In the genomic region with DNA sequence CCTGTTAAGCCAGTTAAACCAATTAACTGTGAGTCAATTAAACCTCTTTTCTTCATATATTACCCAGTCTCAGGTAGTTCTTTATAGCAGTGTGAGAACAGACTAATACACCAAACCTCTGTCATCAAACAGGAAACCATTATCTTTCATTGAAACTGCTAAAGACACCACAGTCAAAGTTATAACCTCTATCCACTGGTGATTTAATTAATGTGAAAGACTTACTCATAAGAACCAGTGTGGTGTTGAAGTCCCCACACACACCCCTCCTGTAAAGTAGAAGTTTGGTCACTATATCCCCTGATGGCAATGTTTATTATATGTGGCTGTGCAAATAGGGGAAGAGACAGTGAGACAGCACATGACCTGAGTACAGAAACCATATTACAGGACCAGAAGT, we compare ENCODE assay signal across 41 cellular contexts.
"Had no signal": no experiment of that assay in that cellular context is flagged by ENCODE, and none has a peak within 500 bp of the region (broad histone marks: within the 10 kb centered on the region; RNA-seq: fewer than 3 reads in every experiment).

No MANE protein-coding gene starts in this region.

- H3K4me3 Mint-ChIP-seq: activated naive CD4-positive, alpha-beta T cell treated with anti-CD3 and anti-CD28 coated beads for 36 hours; activated naive CD4-positive, alpha-beta T cell treated with anti-CD3 and anti-CD28 coated beads, Interleukin-2, amount 10 ng/mL, durations not matched to agents 7 days and 5 days; activated naive CD4-positive, alpha-beta T cell treated with anti-CD3 and anti-CD28 coated beads, Interleukin-2, amount 50 U/mL, for 24 hours; activated naive CD8-positive, alpha-beta T cell; activated naive CD8-positive, alpha-beta T cell treated with anti-CD3 and anti-CD28 coated beads for 36 hours; activated naive CD8-positive, alpha-beta T cell treated with anti-CD3 and anti-CD28 coated beads, Interleukin-2, amount 10 ng/mL, durations not matched to agents 7 days and 5 days; activated naive CD8-positive, alpha-beta T cell treated with anti-CD3 and anti-CD28 coated beads, Interleukin-2, amount 50 U/mL, for 24 hours; activated T-cell treated with anti-CD3 and anti-CD28 coated beads, Interleukin-2, amount 50 U/mL, for 24 hours; activated T-cell treated with anti-CD3 and anti-CD28 coated beads, Interleukin-2, amount 50 U/mL, for 4 hours; activated T-cell treated with anti-CD3 and anti-CD28 coated beads, Interleukin-2, amount 50 U/mL, for 72 hours; activated T-helper 1 cell treated with anti-CD3 and anti-CD28 coated beads, Interleukin-12 subunit alpha, Interleukin-12 subunit beta, Interleukin-2, Interleukin-4 antibody, amounts not matched to agents 30 ng/mL and 10 ng/mL and 1 ng/mL, durations not matched to agents 14 hours and 24 hours and 36 hours; activated T-helper 17 cell treated with anti-CD3 and anti-CD28 coated beads, Interleukin-2, amount 50 U/mL, for 72 hours; brain; central memory CD8-positive, alpha-beta T cell had no signal

- H3K4me3 ChIP-seq: adrenal gland, ascending aorta, body of pancreas, breast epithelium, cardiac muscle cell had no signal

- H3K27me3 Mint-ChIP-seq: activated naive CD4-positive, alpha-beta T cell treated with anti-CD3 and anti-CD28 coated beads, Interleukin-2, amount 10 ng/mL, durations not matched to agents 7 days and 5 days; activated naive CD4-positive, alpha-beta T cell treated with anti-CD3 and anti-CD28 coated beads, Interleukin-2, amount 50 U/mL, for 24 hours; activated naive CD8-positive, alpha-beta T cell; activated naive CD8-positive, alpha-beta T cell treated with anti-CD3 and anti-CD28 coated beads for 36 hours; activated naive CD8-positive, alpha-beta T cell treated with anti-CD3 and anti-CD28 coated beads, Interleukin-2, amount 10 ng/mL, durations not matched to agents 7 days and 5 days; activated naive CD8-positive, alpha-beta T cell treated with anti-CD3 and anti-CD28 coated beads, Interleukin-2, amount 50 U/mL, for 24 hours; activated T-cell treated with anti-CD3 and anti-CD28 coated beads, Interleukin-2, amount 50 U/mL, for 24 hours; activated T-helper 17 cell treated with anti-CD3 and anti-CD28 coated beads, Interleukin-2, amount 50 U/mL, for 72 hours; central memory CD8-positive, alpha-beta T cell had no signal

- H3K4me1 ChIP-seq: adrenal gland, ascending aorta, body of pancreas, breast epithelium had no signal

- ATAC-seq: activated naive CD4-positive, alpha-beta T cell treated with anti-CD3 and anti-CD28 coated beads, Interleukin-2, amount 50 U/mL, for 72 hours; activated naive CD8-positive, alpha-beta T cell treated with anti-CD3 and anti-CD28 coated beads, Interleukin-2, amount 50 U/mL, for 24 hours; activated T-cell treated with anti-CD3 and anti-CD28 coated beads, Interleukin-2, amount 50 U/mL, for 4 hours; activated T-cell treated with anti-CD3 and anti-CD28 coated beads, Interleukin-2, amount 50 U/mL, for 72 hours; activated T-helper 17 cell treated with anti-CD3 and anti-CD28 coated beads, Interleukin-2, amount 50 U/mL, for 72 hours; body of pancreas had no signal

- H3K9me3 Mint-ChIP-seq: activated naive CD4-positive, alpha-beta T cell treated with anti-CD3 and anti-CD28 coated beads for 36 hours; activated naive CD4-positive, alpha-beta T cell treated with anti-CD3 and anti-CD28 coated beads, Interleukin-2, amount 50 U/mL, for 24 hours; activated naive CD8-positive, alpha-beta T cell treated with anti-CD3 and anti-CD28 coated beads for 36 hours; activated T-cell treated with anti-CD3 and anti-CD28 coated beads, Interleukin-2, amount 50 U/mL, for 24 hours; activated T-cell treated with anti-CD3 and anti-CD28 coated beads, Interleukin-2, amount 50 U/mL, for 4 hours had no signal

- H3K27me3 ChIP-seq: adrenal gland, ascending aorta, body of pancreas, brain microvascular endothelial cell, breast epithelium, cardiac muscle cell had no signal

- H3K27ac ChIP-seq: adrenal gland, ascending aorta, body of pancreas, brain microvascular endothelial cell, breast epithelium, cardiac muscle cell had no signal

- H3K36me3 Mint-ChIP-seq: activated naive CD4-positive, alpha-beta T cell treated with anti-CD3 and anti-CD28 coated beads, Interleukin-2, amount 10 ng/mL, durations not matched to agents 7 days and 5 days; activated naive CD4-positive, alpha-beta T cell treated with anti-CD3 and anti-CD28 coated beads, Interleukin-2, amount 50 U/mL, for 24 hours; activated naive CD4-positive, alpha-beta T cell treated with anti-CD3 and anti-CD28 coated beads, Interleukin-2, amount 50 U/mL, for 72 hours; activated naive CD8-positive, alpha-beta T cell; activated naive CD8-positive, alpha-beta T cell treated with anti-CD3 and anti-CD28 coated beads for 36 hours; activated naive CD8-positive, alpha-beta T cell treated with anti-CD3 and anti-CD28 coated beads, Interleukin-2, amount 10 ng/mL, durations not matched to agents 7 days and 5 days; brain had no signal

- H3K27ac Mint-ChIP-seq: activated naive CD4-positive, alpha-beta T cell treated with anti-CD3 and anti-CD28 coated beads for 36 hours; activated naive CD4-positive, alpha-beta T cell treated with anti-CD3 and anti-CD28 coated beads, Interleukin-2, amount 10 ng/mL, durations not matched to agents 7 days and 5 days; activated naive CD4-positive, alpha-beta T cell treated with anti-CD3 and anti-CD28 coated beads, Interleukin-2, amount 50 U/mL, for 24 hours; activated naive CD4-positive, alpha-beta T cell treated with anti-CD3 and anti-CD28 coated beads, Interleukin-2, amount 50 U/mL, for 72 hours; activated naive CD8-positive, alpha-beta T cell; activated naive CD8-positive, alpha-beta T cell treated with anti-CD3 and anti-CD28 coated beads for 36 hours; activated naive CD8-positive, alpha-beta T cell treated with anti-CD3 and anti-CD28 coated beads, Interleukin-2, amount 10 ng/mL, durations not matched to agents 7 days and 5 days; activated naive CD8-positive, alpha-beta T cell treated with anti-CD3 and anti-CD28 coated beads, Interleukin-2, amount 50 U/mL, for 24 hours; activated T-cell treated with anti-CD3 and anti-CD28 coated beads, Interleukin-2, amount 50 U/mL, for 24 hours; activated T-cell treated with anti-CD3 and anti-CD28 coated beads, Interleukin-2, amount 50 U/mL, for 72 hours; activated T-helper 1 cell treated with anti-CD3 and anti-CD28 coated beads, Interleukin-12 subunit alpha, Interleukin-12 subunit beta, Interleukin-2, Interleukin-4 antibody, amounts not matched to agents 30 ng/mL and 10 ng/mL and 1 ng/mL, durations not matched to agents 14 hours and 24 hours and 36 hours; activated T-helper 17 cell treated with anti-CD3 and anti-CD28 coated beads, Interleukin-2, amount 50 U/mL, for 72 hours; activated T-helper 2 cell treated with anti-CD3 and anti-CD28 coated beads, Interferon-gamma antibody, Interleukin-2, Interleukin-4, amounts not matched to agents 10 μg/mL and 5 μg/mL and 100 μg/mL, durations not matched to agents 14 hours and 24 hours and 36 hours; brain had no signal

- DNase-seq: activated effector memory CD4-positive, alpha-beta T cell treated with anti-CD3 and anti-CD28 coated beads, Interleukin-2, amount 50 U/mL, for 16 hours; activated effector memory CD4-positive, alpha-beta T cell treated with Interleukin-2 at 50 U/mL for 16 hours; activated gamma-delta T cell; activated gamma-delta T cell treated with Interleukin-2 at 50 U/mL for 16 hours; activated naive CD4-positive, alpha-beta T cell; activated naive CD4-positive, alpha-beta T cell treated with anti-CD3 and anti-CD28 coated beads for 36 hours; activated naive CD4-positive, alpha-beta T cell treated with anti-CD3 and anti-CD28 coated beads, Interleukin-2, amount 10 ng/mL, durations not matched to agents 7 days and 5 days; activated naive CD4-positive, alpha-beta T cell treated with anti-CD3 and anti-CD28 coated beads, Interleukin-2, amount 50 U/mL, for 16 hours; activated naive CD4-positive, alpha-beta T cell treated with Interleukin-2 at 50 U/mL for 16 hours; activated naive CD8-positive, alpha-beta T cell treated with anti-CD3 and anti-CD28 coated beads for 36 hours; activated naive CD8-positive, alpha-beta T cell treated with anti-CD3 and anti-CD28 coated beads, Interleukin-2, amount 10 ng/mL, durations not matched to agents 7 days and 5 days; activated naive CD8-positive, alpha-beta T cell treated with anti-CD3 and anti-CD28 coated beads, Interleukin-2, amount 50 U/mL, for 24 hours; activated T-cell treated with anti-CD3 and anti-CD28 coated beads for 4 hours; activated T-cell treated with anti-CD3 and anti-CD28 coated beads, Interleukin-2, amount 50 U/mL, for 1 hour; activated T-cell treated with anti-CD3 and anti-CD28 coated beads, Interleukin-2, amount 50 U/mL, for 24 hours; activated T-cell treated with anti-CD3 and anti-CD28 coated beads, Interleukin-2, amount 50 U/mL, for 4 hours; activated T-cell treated with anti-CD3 and anti-CD28 coated beads, Interleukin-2, amount 50 U/mL, for 48 hours; activated T-cell treated with anti-CD3 and anti-CD28 coated beads, Interleukin-2, amount 50 U/mL, for 72 hours; adrenal gland; amniotic stem cell; amygdala; anterior cingulate cortex; aorta; body of pancreas; brain microvascular endothelial cell; caudate nucleus; central memory CD4-positive, alpha-beta T cell; cerebellar nuclear complex had no signal

- FAIRE-seq: astrocyte, bronchial epithelial cell had no signal

- H3K36me3 ChIP-seq: adrenal gland, ascending aorta, brain microvascular endothelial cell, breast epithelium, cardiac muscle cell had no signal

- H3K4me1 Mint-ChIP-seq: activated naive CD4-positive, alpha-beta T cell treated with anti-CD3 and anti-CD28 coated beads, Interleukin-2, amount 10 ng/mL, durations not matched to agents 7 days and 5 days; activated naive CD4-positive, alpha-beta T cell treated with anti-CD3 and anti-CD28 coated beads, Interleukin-2, amount 50 U/mL, for 24 hours; activated naive CD8-positive, alpha-beta T cell treated with anti-CD3 and anti-CD28 coated beads for 36 hours; activated naive CD8-positive, alpha-beta T cell treated with anti-CD3 and anti-CD28 coated beads, Interleukin-2, amount 10 ng/mL, durations not matched to agents 7 days and 5 days; activated naive CD8-positive, alpha-beta T cell treated with anti-CD3 and anti-CD28 coated beads, Interleukin-2, amount 50 U/mL, for 24 hours; activated T-helper 17 cell treated with anti-CD3 and anti-CD28 coated beads, Interleukin-2, amount 50 U/mL, for 72 hours; central memory CD8-positive, alpha-beta T cell had no signal
